1 cellular context compared by ENCODE assay signal in the genomic region with DNA sequence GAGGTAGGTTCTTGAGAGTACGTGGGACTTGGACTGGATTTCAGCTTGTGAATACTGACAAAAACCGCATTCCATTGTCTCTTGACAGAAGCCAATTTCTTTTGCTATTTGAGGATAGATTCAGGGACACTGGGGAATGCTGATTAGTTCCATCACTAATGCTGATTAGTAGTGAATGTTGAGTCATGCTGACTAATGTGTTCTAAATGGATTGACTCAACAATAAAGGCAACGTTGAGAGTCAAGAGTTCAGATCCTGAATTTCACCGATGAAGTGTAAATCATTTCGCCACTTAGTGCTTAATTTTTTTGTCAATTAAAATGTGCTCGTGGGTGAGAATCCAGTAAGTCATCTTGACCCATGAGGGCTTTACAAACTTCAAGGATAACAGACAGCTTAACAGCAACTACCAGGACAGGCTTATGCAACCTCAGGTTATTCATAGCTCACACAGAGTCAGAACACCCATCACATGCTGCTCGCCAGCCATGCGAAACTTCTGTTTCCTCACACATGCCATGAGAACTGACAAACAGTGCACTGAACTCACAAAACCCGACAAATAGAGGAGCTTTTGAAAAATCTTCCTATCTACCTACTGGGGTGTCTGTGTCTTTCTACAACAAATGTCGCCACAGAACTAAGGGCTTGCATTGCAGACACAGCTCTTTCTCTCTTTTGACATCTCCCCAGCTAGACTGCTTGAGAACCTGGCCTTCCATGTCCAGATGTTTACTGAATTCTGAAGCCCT.
TF ChIP-seq lines count a peak whose summit lies in the region.

No MANE protein-coding gene starts in this region.

TF ChIP-seq in GM12878, 131 proteins besides CTCF, POLR2A, EP300 and RAD21 (continued from another document):
- TF ChIP-seq, protein P1, sequence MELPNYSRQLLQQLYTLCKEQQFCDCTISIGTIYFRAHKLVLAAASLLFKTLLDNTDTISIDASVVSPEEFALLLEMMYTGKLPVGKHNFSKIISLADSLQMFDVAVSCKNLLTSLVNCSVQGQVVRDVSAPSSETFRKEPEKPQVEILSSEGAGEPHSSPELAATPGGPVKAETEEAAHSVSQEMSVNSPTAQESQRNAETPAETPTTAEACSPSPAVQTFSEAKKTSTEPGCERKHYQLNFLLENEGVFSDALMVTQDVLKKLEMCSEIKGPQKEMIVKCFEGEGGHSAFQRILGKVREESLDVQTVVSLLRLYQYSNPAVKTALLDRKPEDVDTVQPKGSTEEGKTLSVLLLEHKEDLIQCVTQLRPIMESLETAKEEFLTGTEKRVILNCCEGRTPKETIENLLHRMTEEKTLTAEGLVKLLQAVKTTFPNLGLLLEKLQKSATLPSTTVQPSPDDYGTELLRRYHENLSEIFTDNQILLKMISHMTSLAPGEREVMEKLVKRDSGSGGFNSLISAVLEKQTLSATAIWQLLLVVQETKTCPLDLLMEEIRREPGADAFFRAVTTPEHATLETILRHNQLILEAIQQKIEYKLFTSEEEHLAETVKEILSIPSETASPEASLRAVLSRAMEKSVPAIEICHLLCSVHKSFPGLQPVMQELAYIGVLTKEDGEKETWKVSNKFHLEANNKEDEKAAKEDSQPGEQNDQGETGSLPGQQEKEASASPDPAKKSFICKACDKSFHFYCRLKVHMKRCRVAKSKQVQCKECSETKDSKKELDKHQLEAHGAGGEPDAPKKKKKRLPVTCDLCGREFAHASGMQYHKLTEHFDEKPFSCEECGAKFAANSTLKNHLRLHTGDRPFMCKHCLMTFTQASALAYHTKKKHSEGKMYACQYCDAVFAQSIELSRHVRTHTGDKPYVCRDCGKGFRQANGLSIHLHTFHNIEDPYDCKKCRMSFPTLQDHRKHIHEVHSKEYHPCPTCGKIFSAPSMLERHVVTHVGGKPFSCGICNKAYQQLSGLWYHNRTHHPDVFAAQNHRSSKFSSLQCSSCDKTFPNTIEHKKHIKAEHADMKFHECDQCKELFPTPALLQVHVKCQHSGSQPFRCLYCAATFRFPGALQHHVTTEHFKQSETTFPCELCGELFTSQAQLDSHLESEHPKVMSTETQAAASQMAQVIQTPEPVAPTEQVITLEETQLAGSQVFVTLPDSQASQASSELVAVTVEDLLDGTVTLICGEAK (IDR thresholded peaks at IDR 0.05; ENCODE audit: borderline replicate concordance), result no peak
- peak; percentile 97 for TF ChIP-seq PAX5 (IDR thresholded peaks at IDR 0.05; ENCODE audit: borderline replicate concordance, low read depth, low read length)
- no peak for TF ChIP-seq KAT2A (conservative IDR thresholded peaks at IDR 0.05; ENCODE audit: control insufficient read depth, low read depth, low read length)
- TF ChIP-seq, protein P2, sequence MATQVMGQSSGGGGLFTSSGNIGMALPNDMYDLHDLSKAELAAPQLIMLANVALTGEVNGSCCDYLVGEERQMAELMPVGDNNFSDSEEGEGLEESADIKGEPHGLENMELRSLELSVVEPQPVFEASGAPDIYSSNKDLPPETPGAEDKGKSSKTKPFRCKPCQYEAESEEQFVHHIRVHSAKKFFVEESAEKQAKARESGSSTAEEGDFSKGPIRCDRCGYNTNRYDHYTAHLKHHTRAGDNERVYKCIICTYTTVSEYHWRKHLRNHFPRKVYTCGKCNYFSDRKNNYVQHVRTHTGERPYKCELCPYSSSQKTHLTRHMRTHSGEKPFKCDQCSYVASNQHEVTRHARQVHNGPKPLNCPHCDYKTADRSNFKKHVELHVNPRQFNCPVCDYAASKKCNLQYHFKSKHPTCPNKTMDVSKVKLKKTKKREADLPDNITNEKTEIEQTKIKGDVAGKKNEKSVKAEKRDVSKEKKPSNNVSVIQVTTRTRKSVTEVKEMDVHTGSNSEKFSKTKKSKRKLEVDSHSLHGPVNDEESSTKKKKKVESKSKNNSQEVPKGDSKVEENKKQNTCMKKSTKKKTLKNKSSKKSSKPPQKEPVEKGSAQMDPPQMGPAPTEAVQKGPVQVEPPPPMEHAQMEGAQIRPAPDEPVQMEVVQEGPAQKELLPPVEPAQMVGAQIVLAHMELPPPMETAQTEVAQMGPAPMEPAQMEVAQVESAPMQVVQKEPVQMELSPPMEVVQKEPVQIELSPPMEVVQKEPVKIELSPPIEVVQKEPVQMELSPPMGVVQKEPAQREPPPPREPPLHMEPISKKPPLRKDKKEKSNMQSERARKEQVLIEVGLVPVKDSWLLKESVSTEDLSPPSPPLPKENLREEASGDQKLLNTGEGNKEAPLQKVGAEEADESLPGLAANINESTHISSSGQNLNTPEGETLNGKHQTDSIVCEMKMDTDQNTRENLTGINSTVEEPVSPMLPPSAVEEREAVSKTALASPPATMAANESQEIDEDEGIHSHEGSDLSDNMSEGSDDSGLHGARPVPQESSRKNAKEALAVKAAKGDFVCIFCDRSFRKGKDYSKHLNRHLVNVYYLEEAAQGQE (IDR thresholded peaks at IDR 0.05; ENCODE audit: low read depth, low read length), result no peak
- peak; percentile 59; the same call in 1 of the 2 replicates for TF ChIP-seq NR2F1 (conservative IDR thresholded peaks at IDR 0.05)
- peak; percentile 70; the same call in 1 of the 2 replicates for TF ChIP-seq TCF12 (IDR thresholded peaks at IDR 0.05; ENCODE audit: low read depth, low read length)
